Comparison of ENCODE assay signal across 25 cellular contexts in genomic region chr12:57160021-57160420, GRCh38. TPM values are rescaled to one million over a fixed set of nuclear protein-coding genes. Genes with fewer than 3 reads are reported as not detected.
"Had no signal": no experiment of that assay in that cellular context is flagged by ENCODE, and none has a peak within 500 bp of the region (broad histone marks: within the 10 kb centered on the region; RNA-seq: fewer than 3 reads in every experiment).

No MANE protein-coding gene starts in this region.

- ATAC-seq: activated CD8-positive, alpha-beta memory T cell treated with anti-CD3 and anti-CD28 coated beads, Interleukin-2, amount 10 ng/mL, durations not matched to agents 7 days and 5 days; activated T-helper 17 cell treated with anti-CD3 and anti-CD28 coated beads, Interleukin-2, amount 50 U/mL, for 72 hours; naive thymus-derived CD8-positive, alpha-beta T cell had no signal

- H3K27me3 ChIP-seq: brain microvascular endothelial cell, transverse colon, uterus had no signal

- H3K27ac ChIP-seq: brain microvascular endothelial cell, epithelial cell of prostate, neutrophil, parathyroid adenoma, transverse colon, uterus had no signal

- DNase-seq: activated CD4-positive, alpha-beta memory T cell treated with anti-CD3 and anti-CD28 coated beads, Interleukin-2, amount 10 ng/mL, durations not matched to agents 7 days and 5 days; activated CD4-positive, alpha-beta T cell treated with anti-CD3 and anti-CD28 coated beads for 48 hours; activated CD4-positive, CD25-positive, alpha-beta regulatory T cell; activated CD8-positive, alpha-beta memory T cell treated with anti-CD3 and anti-CD28 coated beads, Interleukin-2, amount 10 ng/mL, durations not matched to agents 7 days and 5 days; activated naive CD4-positive, alpha-beta T cell treated with Interleukin-2 at 50 U/mL for 16 hours; activated T-cell treated with anti-CD3 and anti-CD28 coated beads, Interleukin-2, amount 50 U/mL, for 1 hour; anterior cingulate cortex; brain microvascular endothelial cell; head of caudate nucleus; kidney; naive thymus-derived CD8-positive, alpha-beta T cell; spleen; stimulated activated naive CD4-positive, alpha-beta T cell treated with Interleukin-2 at 50 U/mL for 16 hours; substantia nigra; T-helper 1 cell; T1000; transverse colon; uterus had no signal

- H3K9me3 ChIP-seq: neutrophil, spleen, transverse colon, uterus had no signal

- H3K4me1 ChIP-seq: parathyroid adenoma, transverse colon, uterus had no signal

- H3K36me3 ChIP-seq: neutrophil, uterus had no signal

- H3K4me3 ChIP-seq: spleen, transverse colon, uterus had no signal

RNA-seq across cellular contexts. Expression of gene LRP1-AS, which starts 12.6 kb away (rescaled TPM):
- total RNA-seq: activated CD4-positive, alpha-beta memory T cell treated with anti-CD3 and anti-CD28 coated beads, Interleukin-2, amount 10 ng/mL, durations not matched to agents 7 days and 5 days; activated CD8-positive, alpha-beta memory T cell treated with anti-CD3 and anti-CD28 coated beads, Interleukin-2, amount 10 ng/mL, durations not matched to agents 7 days and 5 days; activated T-helper 17 cell treated with anti-CD3 and anti-CD28 coated beads, Interleukin-2, amount 50 U/mL, for 72 hours; frontal cortex; kidney; liver; naive thymus-derived CD8-positive, alpha-beta T cell; renal cortical epithelial cell; spleen; transverse colon; uterus had no signal
- polyA plus RNA-seq: liver; naive thymus-derived CD8-positive, alpha-beta T cell; spleen had no signal

RNA-seq across cellular contexts. Expression of gene NXPH4, which starts 56.6 kb away (rescaled TPM):
- total RNA-seq: liver, transverse colon had no signal
- polyA plus RNA-seq: naive thymus-derived CD8-positive, alpha-beta T cell had no signal
